Comparison of ENCODE assay signal across 8 cellular contexts in genomic region chr16:29612381-29613306, GRCh38. TPM values are rescaled to one million over a fixed set of nuclear protein-coding genes. Genes with fewer than 3 reads are reported as not detected.
DNase-seq lines count a peak whose midpoint lies in the region; ATAC-seq, FAIRE-seq and TF ChIP-seq lines count a peak whose summit lies in the region.
"Not testable (repeated sequence)": the region's sequence is repeated elsewhere in the genome, so short reads cannot be mapped to it uniquely, and the experiment has no call there.

No MANE protein-coding gene starts in this region.

- H3K27me3 Mint-ChIP-seq in activated naive CD4-positive, alpha-beta T cell treated with anti-CD3 and anti-CD28 coated beads, Interleukin-2, amount 10 ng/mL, durations not matched to agents 7 days and 5 days, result not testable (repeated sequence)

- not testable (repeated sequence) for TF ChIP-seq CTCF in C4-2B (conservative IDR thresholded peaks at IDR 0.05); Peyer's patch (IDR thresholded peaks at IDR 0.05); lung (IDR thresholded peaks at IDR 0.05; ENCODE audit: control extremely low read depth, extremely low read depth)

- WGBS in lung, 2 donors, result 1 to 5% methylated on average over 32 to 40 of the region's 48 CpGs
- WGBS in small intestine, 3 donors, result 1% methylated on average over 23 to 44 of the region's 48 CpGs

- H3K36me3 Mint-ChIP-seq in activated naive CD4-positive, alpha-beta T cell treated with anti-CD3 and anti-CD28 coated beads, Interleukin-2, amount 10 ng/mL, durations not matched to agents 7 days and 5 days, result not testable (repeated sequence)

- CTCF ChIA-PET in activated naive CD4-positive, alpha-beta T cell treated with anti-CD3 and anti-CD28 coated beads, Interleukin-2, amount 10 ng/mL, durations not matched to agents 7 days and 5 days (lab: Charles Lee), result interaction anchor here (0.9 kb wide), 1 partner anchor 90 kb away, joined by 3 read pairs; no protein-coding TSS in a partner anchor

- not testable (repeated sequence) for H3K36me3 ChIP-seq in Peyer's patch; lung (ENCODE audit: control insufficient read depth in 2 of 2, insufficient read depth in 2 of 2, low read length in 2 of 2); small intestine (ENCODE audit: control insufficient read depth in 2 of 2, insufficient read depth in 2 of 2, low read length in 2 of 2)

- not testable (repeated sequence) for H3K4me1 ChIP-seq in Peyer's patch; lung (ENCODE audit: control insufficient read depth in 2 of 2, insufficient read depth in 2 of 2, low read length in 2 of 2); small intestine (ENCODE audit: control insufficient read depth in 2 of 2, insufficient read depth in 1 of 2, low read depth in 1 of 2, low read length in 1 of 2)

- peaks cover 18% of the 10 kb centered on the region for H3K4me1 Mint-ChIP-seq in activated naive CD4-positive, alpha-beta T cell treated with anti-CD3 and anti-CD28 coated beads, Interleukin-2, amount 10 ng/mL, durations not matched to agents 7 days and 5 days

- H3K4me3 ChIP-seq in Peyer's patch, result peak overlapping the region; percentile 57 to 72 (median 67)
- peak overlapping the region; percentile 44 for H3K4me3 ChIP-seq in lung
- H3K4me3 ChIP-seq in small intestine (ENCODE audit: low read depth in 1 of 2, low read length in 2 of 2), result peak overlapping the region; percentile 45 to 62

- H3K27ac Mint-ChIP-seq in activated naive CD4-positive, alpha-beta T cell treated with anti-CD3 and anti-CD28 coated beads, Interleukin-2, amount 10 ng/mL, durations not matched to agents 7 days and 5 days, result peak overlapping the region; percentile 89

- TF ChIP-seq POLR2A in Peyer's patch (IDR thresholded peaks at IDR 0.05), result not testable (repeated sequence)

- peak overlapping the region; percentile 79 for H3K4me3 Mint-ChIP-seq in activated naive CD4-positive, alpha-beta T cell treated with anti-CD3 and anti-CD28 coated beads, Interleukin-2, amount 10 ng/mL, durations not matched to agents 7 days and 5 days

- H3K9me3 ChIP-seq in Peyer's patch; lung (ENCODE audit: control insufficient read depth in 2 of 2, insufficient read depth in 1 of 2, low read length in 1 of 2); small intestine (ENCODE audit: control insufficient read depth, low read depth): not testable (repeated sequence)

- DNase-seq in Peyer's patch (peak in 2 of 3 donors; percentile 50 to 54), small intestine (peak; percentile 15)
- DNase-seq in activated naive CD4-positive, alpha-beta T cell treated with anti-CD3 and anti-CD28 coated beads, Interleukin-2, amount 10 ng/mL, durations not matched to agents 7 days and 5 days, result peak; percentile 25
- DNase-seq in lung (ENCODE audit: low spot score), result not testable (repeated sequence)

- not testable (repeated sequence) for H3K27me3 ChIP-seq in Peyer's patch; lung (ENCODE audit: control insufficient read depth, insufficient read depth); small intestine (ENCODE audit: control insufficient read depth in 2 of 2, insufficient read depth in 2 of 2, low read length in 2 of 2)

- peak overlapping the region; percentile 65 for H3K27ac ChIP-seq in C4-2B
- peak overlapping the region; percentile 63 to 83 (median 78) for H3K27ac ChIP-seq in Peyer's patch
- peak overlapping the region in 1 of 2 donors; percentile 3 for H3K27ac ChIP-seq in lung (ENCODE audit: low read depth in 1 of 2, low read length in 1 of 2)
- H3K27ac ChIP-seq in small intestine (ENCODE audit: low read depth in 1 of 2, low read length in 1 of 2), result peak overlapping the region in 1 of 2 donors; percentile 52

- not testable (repeated sequence) for H3K9me3 Mint-ChIP-seq in activated naive CD4-positive, alpha-beta T cell treated with anti-CD3 and anti-CD28 coated beads, Interleukin-2, amount 10 ng/mL, durations not matched to agents 7 days and 5 days

- not testable (repeated sequence) for FAIRE-seq in small intestine (lab: Jason Lieb, UNC)

- peak; percentile 37 for ATAC-seq in GM19452 (IDR thresholded peaks at IDR 0.05; ENCODE audit: unreplicated experiment)
- ATAC-seq in HG03342 (IDR thresholded peaks at IDR 0.05; ENCODE audit: unreplicated experiment), result peak; percentile 13
- ATAC-seq in esophagus mucosa, result peak; percentile 70
- ATAC-seq in lung (ENCODE audit: insufficient read depth, low FRiP score), result peak; percentile 32

RNA-seq across cellular contexts. Expression of gene SPN, which starts 50.4 kb away (rescaled TPM):
- 10 to 100 TPM in 1 of 4 donors, 1 to 10 TPM in 3; 2.5 to 14.0 (median 2.8) TPM for total RNA-seq in Peyer's patch
- total RNA-seq in esophagus mucosa, result 0.60 TPM
- total RNA-seq in lung, result 10 to 100 TPM in 1 of 2 donors, 1 to 10 TPM in 1; 5.8 to 52.5 TPM
- polyA plus RNA-seq in lung, result 10 to 100 TPM; 10.5 to 14.4 TPM
- 1 to 10 TPM; 1.1 to 1.6 (median 1.3) TPM for polyA plus RNA-seq in small intestine

Comparison
In these comparisons a context has a peak if more than half of its experiments do, and no peak if none do; other contexts are left out.
1. ATAC-seq: peak in every context shown above with its lines; median percentile 70 in esophagus mucosa; 37 in GM19452; 32 in lung; 13 in HG03342.